In the genomic region with DNA sequence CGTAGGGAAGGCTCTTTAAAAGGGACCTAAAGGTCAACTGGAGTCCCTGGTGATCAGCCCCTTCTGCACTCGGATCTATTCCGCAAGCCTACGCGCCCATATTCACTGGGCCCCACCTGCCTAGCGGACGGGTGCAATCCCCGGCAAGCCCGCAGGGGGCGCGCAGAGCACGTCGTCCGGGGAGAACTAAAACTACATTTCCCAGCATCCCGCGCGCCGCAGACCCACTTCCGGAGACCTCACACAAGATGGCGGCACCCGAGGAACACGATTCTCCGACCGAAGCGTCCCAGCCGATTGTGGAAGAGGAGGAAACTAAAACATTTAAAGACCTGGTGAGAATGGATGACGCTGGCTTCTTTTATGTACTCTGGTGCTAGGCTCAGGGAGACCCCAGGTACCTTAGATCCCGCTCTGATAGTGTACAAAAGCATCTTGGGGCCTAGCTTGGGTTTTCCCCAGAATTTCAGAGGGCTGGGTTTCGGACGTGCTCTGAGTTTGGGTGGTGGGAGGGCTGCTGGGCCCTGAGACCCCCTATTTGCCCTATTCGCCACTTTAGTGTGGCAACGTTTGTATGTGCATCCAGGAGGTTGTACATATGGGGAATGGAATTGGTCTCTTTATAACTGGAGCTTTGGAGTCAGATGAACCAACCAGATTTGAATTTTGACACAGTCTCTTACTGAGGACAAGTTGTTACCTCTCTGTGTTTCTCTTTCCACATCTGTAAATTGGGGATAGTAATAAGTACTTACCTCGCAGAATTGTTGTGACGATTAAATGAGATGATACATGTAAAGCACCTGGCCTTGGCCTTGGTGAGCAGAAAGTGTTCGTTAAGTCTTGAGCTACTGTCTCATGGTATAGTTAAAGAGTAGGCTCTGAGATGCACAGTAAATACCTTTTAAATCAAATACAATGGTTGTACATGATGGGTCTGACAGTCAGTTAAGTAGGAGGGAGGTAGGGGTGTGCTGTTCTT, we compare ENCODE assay signal across 8 cellular contexts. TPM values are rescaled to one million over a fixed set of nuclear protein-coding genes. Genes with fewer than 3 reads are reported as not detected.
DNase-seq lines count a peak whose midpoint lies in the region; ATAC-seq, FAIRE-seq and TF ChIP-seq lines count a peak whose summit lies in the region.

A gene (plus strand): TSS at position 227 of the 982 bp plus-strand sequence. CDS start 22 bp downstream, at position 249.

- H3K9me3 ChIP-seq in astrocyte (ENCODE audit: insufficient read depth, low read depth, low read length) (no peaks in the 10 kb centered on the region), hepatocyte (ENCODE audit: low read depth) (no peaks in the 10 kb centered on the region)

- H3K27me3 Mint-ChIP-seq in astrocyte (ENCODE audit: low read depth, unreplicated experiment) = no peaks in the 10 kb centered on the region

- no peaks in the 10 kb centered on the region for H3K9me3 Mint-ChIP-seq in astrocyte (ENCODE audit: unreplicated experiment)

- TF ChIP-seq POLR2A in GM15510 (IDR thresholded peaks at IDR 0.05; ENCODE audit: borderline replicate concordance, extremely low read depth, insufficient read length) = peak; percentile 62

- H3K79me2 ChIP-seq in astrocyte (ENCODE audit: insufficient read depth, low read length) (peaks cover 51% of the 10 kb centered on the region), hepatocyte (peaks cover 52% of the 10 kb centered on the region)

- peak; percentile 82 for ATAC-seq in HG02884 (IDR thresholded peaks at IDR 0.05; ENCODE audit: unreplicated experiment)

- H4K20me1 ChIP-seq in astrocyte (ENCODE audit: insufficient read depth, low read length) = no peaks in the 10 kb centered on the region
- H4K20me1 ChIP-seq in hepatocyte (ENCODE audit: insufficient read depth, poor library complexity, severe bottlenecking) = no peaks in the 10 kb centered on the region

- peak; percentile 95 to 96 for DNase-seq in NCI-H1930 (lab: John Stamatoyannopoulos, UW)
- DNase-seq in T-helper 22 cell (ENCODE audit: low read depth) = peak; percentile 88
- DNase-seq in astrocyte (ENCODE audit: low read depth) = peak; percentile 74
- peak; percentile 96 for DNase-seq in hepatocyte (ENCODE audit: low spot score)
- peak; percentile 96 for DNase-seq in retina
- DNase-seq in OCI-M2 (lab: John Stamatoyannopoulos, UW; ENCODE audit: unreplicated experiment) = no peak

- H3K4me2 ChIP-seq in astrocyte (ENCODE audit: low read length) (peak within 1 kb of the TSS; percentile 86), hepatocyte (peak within 1 kb of the TSS; percentile 91)

- peaks cover 25% of the 10 kb centered on the region for H3K4me1 Mint-ChIP-seq in astrocyte (ENCODE audit: low read depth, unreplicated experiment)

- peaks cover 7% of the 10 kb centered on the region for H3K36me3 Mint-ChIP-seq in astrocyte (ENCODE audit: low read depth, unreplicated experiment)

- 4% methylated on average over 35 of the region's 35 CpGs for WGBS in hepatocyte (ENCODE audit: low lambda C conversion rate, missing lambda C conversion rate)

- H2AFZ ChIP-seq in astrocyte (ENCODE audit: low read depth, low read length) = peak within 1 kb of the TSS; percentile 71
- peak within 1 kb of the TSS; percentile 60 for H2AFZ ChIP-seq in hepatocyte

- peak within 1 kb of the TSS; percentile 99 for H3K9ac ChIP-seq in astrocyte (ENCODE audit: low read length)

- H3K4me3 Mint-ChIP-seq in astrocyte (ENCODE audit: unreplicated experiment) = peak within 1 kb of the TSS; percentile 98

- H3K9me2 ChIP-seq in hepatocyte (replicated peaks; ENCODE audit: insufficient read depth) = no peaks in the 10 kb centered on the region

- FAIRE-seq in astrocyte (lab: Jason Lieb, UNC) = no peak

- H3K4me1 ChIP-seq in astrocyte (ENCODE audit: insufficient read depth, low read length) (peaks cover 20% of the 10 kb centered on the region), hepatocyte (ENCODE audit: insufficient read depth) (peaks cover 6% of the 10 kb centered on the region)

- H3K36me3 ChIP-seq in astrocyte (ENCODE audit: insufficient read depth, low read length) = peaks cover 11% of the 10 kb centered on the region
- no peaks in the 10 kb centered on the region for H3K36me3 ChIP-seq in hepatocyte (replicated peaks; ENCODE audit: insufficient read depth, low read depth)

- H3K4me3 ChIP-seq in astrocyte (ENCODE audit: insufficient read depth, low read depth, low read length) = peak within 1 kb of the TSS; percentile 98
- H3K4me3 ChIP-seq in hepatocyte = peak within 1 kb of the TSS; percentile 92

- TF ChIP-seq CTCF in astrocyte (IDR thresholded peaks at IDR 0.05; ENCODE audit: insufficient read depth, low read depth, low read length) = peak; percentile 84
- peak; percentile 93 for TF ChIP-seq CTCF in hepatocyte (IDR thresholded peaks at IDR 0.05; ENCODE audit: poor library complexity)

- H3K27ac Mint-ChIP-seq in astrocyte (ENCODE audit: unreplicated experiment) = peak within 1 kb of the TSS; percentile 94

- H3K27ac ChIP-seq in astrocyte (ENCODE audit: low read depth, low read length) (peak within 1 kb of the TSS; percentile 96), hepatocyte (peak within 1 kb of the TSS; percentile 74)

- H3K27me3 ChIP-seq in astrocyte (ENCODE audit: insufficient read depth, low read length) = no peaks in the 10 kb centered on the region
- no peaks in the 10 kb centered on the region for H3K27me3 ChIP-seq in hepatocyte

RNA-seq across cellular contexts. Expression of the gene that starts here (rescaled TPM):
- 54.6 and 62.1 TPM in 2 replicates for total RNA-seq in astrocyte
- 69.4 and 74.4 TPM in 2 replicates for total RNA-seq in hepatocyte
- polyA plus RNA-seq in hepatocyte = 51.6 and 56.2 TPM in 2 replicates
